ENCODE assay signal across 8 cellular contexts in the genomic region with DNA sequence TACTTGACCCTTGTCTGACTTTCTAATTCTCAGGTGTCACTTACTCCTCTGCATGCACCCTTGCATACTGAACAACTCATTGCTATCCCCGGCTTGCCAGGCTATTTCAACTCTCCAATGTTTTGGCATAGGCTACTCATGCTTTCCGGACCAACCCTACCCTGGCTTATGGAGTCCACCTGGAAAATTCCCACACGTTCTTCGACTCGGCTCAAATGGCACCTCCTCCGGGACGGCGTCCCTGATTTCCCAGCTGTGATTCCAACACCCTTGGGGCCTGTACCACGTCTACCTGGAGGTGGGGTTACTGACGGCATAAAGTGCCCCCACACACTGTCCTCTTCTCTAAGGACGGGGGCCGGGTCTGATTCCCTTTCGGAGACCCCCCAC. TPM values are rescaled to one million over a fixed set of nuclear protein-coding genes. Genes with fewer than 3 reads are reported as not detected.
DNase-seq lines count a peak whose midpoint lies in the region; TF ChIP-seq lines count a peak whose summit lies in the region.

No MANE protein-coding gene starts in this region.

- peak overlapping the region; percentile 4 for H3K18ac ChIP-seq in trophoblast cell (ENCODE audit: low read length)

- WGBS in trophoblast cell (ENCODE audit: extremely low coverage, insufficient coverage, insufficient read length), result no CpG with 5 or more reads among the region's 13 CpGs

- no peak overlapping the region for H3K27ac ChIP-seq in trophoblast cell (ENCODE audit: low read depth, low read length)

- H2BK12ac ChIP-seq in trophoblast cell (ENCODE audit: low read length), result no peak overlapping the region

- no peaks in the 10 kb centered on the region for H3K27me3 ChIP-seq in trophoblast cell (ENCODE audit: insufficient read depth, low read length)

- peak overlapping the region; percentile 35 for H3K4ac ChIP-seq in trophoblast cell (ENCODE audit: low read depth, low read length)

- H3K4me3 ChIP-seq in HFF-Myc (replicated peaks; ENCODE audit: low read depth, low read length), result peak overlapping the region; percentile 82
- peak overlapping the region; percentile 87 to 90 for H3K4me3 ChIP-seq in foreskin fibroblast (ENCODE audit: low read depth in 1 of 2, low read length in 2 of 2)
- H3K4me3 ChIP-seq in trophoblast cell (ENCODE audit: low read depth, low read length), result peak overlapping the region; percentile 89

- peak overlapping the region; percentile 92 for H4K8ac ChIP-seq in trophoblast cell (ENCODE audit: low read depth, low read length)

- H3K36me3 ChIP-seq in trophoblast cell (ENCODE audit: control insufficient read depth in 1 of 2, insufficient read depth in 2 of 2, low read length in 2 of 2), result peaks cover 6 to 14% of the 10 kb centered on the region in 2 experiments

- no peak for TF ChIP-seq CTCF in HFF-Myc (IDR thresholded peaks at IDR 0.05; ENCODE audit: low read depth, low read length, missing control alignments)
- no peak for TF ChIP-seq CTCF in foreskin fibroblast (IDR thresholded peaks at IDR 0.05; ENCODE audit: low read depth, low read length)

- no peak overlapping the region for H3K14ac ChIP-seq in trophoblast cell (ENCODE audit: low read length)

- H3K4me1 ChIP-seq in trophoblast cell (ENCODE audit: control insufficient read depth in 1 of 2, insufficient read depth in 2 of 2, low read length in 2 of 2), result peaks cover 4 to 6% of the 10 kb centered on the region in 2 experiments

- peak overlapping the region; percentile 99 for H3K9ac ChIP-seq in trophoblast cell (ENCODE audit: low read length)

- no peak overlapping the region for H2BK120ac ChIP-seq in trophoblast cell (ENCODE audit: insufficient read depth, low read length, poor library complexity)

- peak overlapping the region; percentile 89 for H3K4me2 ChIP-seq in trophoblast cell (ENCODE audit: low read length)

- DNase-seq in EH (ENCODE audit: low read depth) (peak; percentile 9), HFF-Myc (ENCODE audit: extremely low read depth, low read depth) (no peak), T1000 (lab: John Stamatoyannopoulos, UW) (peak; percentile 18), foreskin fibroblast (peak in 1 of 2 donors; percentile 6), trophoblast cell (peak in 1 of 2 donors; percentile 47), UCSD-AML1 (lab: John Stamatoyannopoulos, UW; ENCODE audit: unreplicated experiment) (no peak), GDM1 (lab: John Stamatoyannopoulos, UW) (no peak), ureter (ENCODE audit: low spot score) (no peak)

- H3K79me1 ChIP-seq in trophoblast cell (ENCODE audit: low read length), result peaks cover 4% of the 10 kb centered on the region

- no peak overlapping the region for H3K23ac ChIP-seq in trophoblast cell (ENCODE audit: low read length)

- no peak overlapping the region for H2BK5ac ChIP-seq in trophoblast cell (ENCODE audit: low read depth, low read length, poor library complexity)

- peak overlapping the region; percentile 64 for H4K91ac ChIP-seq in trophoblast cell (ENCODE audit: low read depth, low read length)

- no peak overlapping the region for H2AK5ac ChIP-seq in trophoblast cell (ENCODE audit: low read length)

- H4K12ac ChIP-seq in trophoblast cell (ENCODE audit: low read depth, low read length), result peak overlapping the region; percentile 89

- peak overlapping the region; percentile 68 for H2AFZ ChIP-seq in trophoblast cell (ENCODE audit: insufficient read depth, low read length, poor library complexity)

- H3K9me3 ChIP-seq in trophoblast cell (ENCODE audit: insufficient read depth, low read depth, low read length), result no peaks in the 10 kb centered on the region

- H3K79me2 ChIP-seq in trophoblast cell (ENCODE audit: control insufficient read depth, insufficient read depth, low read length, poor library complexity), result peaks cover 8% of the 10 kb centered on the region

RNA-seq across cellular contexts. Expression of gene SMYD4, which starts 0.5 kb away (rescaled TPM):
- 6.8 and 7.2 TPM in 2 replicates for polyA plus RNA-seq in trophoblast cell (2013)
- 19.0 TPM for total RNA-seq in ureter

RNA-seq across cellular contexts. Expression of gene RPA1, which starts 0.6 kb away (rescaled TPM):
- polyA plus RNA-seq in trophoblast cell (2013), result 41.4 and 42.6 TPM in 2 replicates
- total RNA-seq in ureter, result 82.2 TPM

Comparison
In these comparisons a context has a peak if more than half of its experiments do, and no peak if none do; other contexts are left out.
1. DNase-seq: peak in EH (single experiment) and T1000 (single experiment); none in HFF-Myc (single experiment), UCSD-AML1 (single experiment), GDM1 (single experiment) and ureter (single experiment).
2. Peak in every context shown above with its lines, with median percentiles within 50 percentile points of each other: H3K4me3 ChIP-seq.